In the genomic region with DNA sequence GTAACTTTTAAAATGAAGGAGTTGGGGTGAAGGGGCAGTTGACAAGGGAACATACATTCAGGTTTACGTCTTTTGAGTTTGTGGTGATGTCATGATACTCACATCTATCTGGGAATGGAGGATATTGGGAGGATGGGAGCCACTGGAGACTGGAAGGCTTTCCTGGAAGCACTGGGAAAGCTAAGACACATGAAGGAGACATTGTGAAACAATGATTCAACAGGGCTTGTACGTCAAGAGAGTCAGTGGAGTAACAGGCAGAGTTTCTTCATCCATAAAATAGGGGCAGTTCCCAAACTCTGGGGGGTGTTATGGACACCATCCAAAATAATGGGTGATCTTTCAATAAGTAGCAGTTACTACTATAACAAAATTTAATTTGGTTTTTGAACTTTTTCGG, we compare ENCODE assay signal across 19 cellular contexts.
"Had no signal": no experiment of that assay in that cellular context is flagged by ENCODE, and none has a peak within 500 bp of the region (broad histone marks: within the 10 kb centered on the region; RNA-seq: fewer than 3 reads in every experiment).

No MANE protein-coding gene starts in this region.

- FAIRE-seq: bronchial epithelial cell had no signal

- H3K4me1 ChIP-seq: foreskin keratinocyte, suprapubic skin had no signal

- ATAC-seq: foreskin keratinocyte, left ventricle myocardium superior, natural killer cell, T-helper 17 cell had no signal

- H3K36me3 ChIP-seq: suprapubic skin had no signal

- H3K27me3 ChIP-seq: foreskin keratinocyte, suprapubic skin had no signal

- DNase-seq: activated CD4-positive, alpha-beta memory T cell treated with anti-CD3 and anti-CD28 coated beads for 36 hours; activated CD4-positive, alpha-beta T cell treated with anti-CD3 and anti-CD28 coated beads for 36 hours; activated CD8-positive, alpha-beta memory T cell treated with anti-CD3 and anti-CD28 coated beads, Interleukin-2, amount 50 U/mL, for 4 hours; activated effector memory CD4-positive, alpha-beta T cell treated with anti-CD3 and anti-CD28 coated beads, Interleukin-2, amount 50 U/mL, for 16 hours; activated T-cell treated with anti-CD3 and anti-CD28 coated beads, Interleukin-2, amount 50 U/mL, for 48 hours; foreskin keratinocyte; glutamatergic neuron; hypothalamus; left ventricle myocardium superior; natural killer cell; posterior cingulate gyrus; retina; stimulated activated CD4-positive, alpha-beta T cell treated with anti-CD3 and anti-CD28 coated beads, Interleukin-4, amount 100 ng/mL, for 24 hours; stimulated activated naive CD4-positive, alpha-beta T cell; T-helper 17 cell; trophoblast cell had no signal

- H3K9me3 ChIP-seq: suprapubic skin had no signal

- H3K4me3 ChIP-seq: skin epidermis, suprapubic skin had no signal

- H3K27ac ChIP-seq: foreskin keratinocyte, skin epidermis, suprapubic skin had no signal
